In genomic region chr10:104080762-104081161, GRCh38 we compare ENCODE assay signal across 7 cellular contexts. TPM values are rescaled to one million over a fixed set of nuclear protein-coding genes. Genes with fewer than 3 reads are reported as not detected.
A peak's percentile ranks its signal among the peaks of the same experiment; 100 is the strongest.
DNase-seq lines count a peak whose midpoint lies in the region; TF ChIP-seq lines count a peak whose summit lies in the region.

No MANE protein-coding gene starts in this region.

- H3K36me3 ChIP-seq in GM06990 (ENCODE audit: control insufficient read depth, insufficient read depth, low read length) (no peaks in the 10 kb centered on the region), ascending aorta (no peaks in the 10 kb centered on the region)

- intact Hi-C loops in ascending aorta (cut with DNase I), result no loop called here

- DNase-seq in GM06990 (ENCODE audit: extremely low read depth, insufficient read length), result no peak
- peak; percentile 3 for DNase-seq in MV-4-11 (lab: John Stamatoyannopoulos, UW)
- peak; percentile 37 for DNase-seq in amniotic epithelial cell (ENCODE audit: low read depth)
- peak; percentile 11 for DNase-seq in medulla oblongata (ENCODE audit: extremely low spot score)
- no peak for DNase-seq in NCI-H1048 (lab: John Stamatoyannopoulos, UW)
- no peak for DNase-seq in dedifferentiated amniotic fluid mesenchymal stem cell (ENCODE audit: extremely low spot score)
- DNase-seq in ascending aorta (ENCODE audit: low spot score in 2 of 2), result no peak

- TF ChIP-seq CTCF in GM06990 (IDR thresholded peaks at IDR 0.05; ENCODE audit: insufficient read depth, low read length, poor library complexity, severe bottlenecking), result peak; percentile 55
- peak in 1 of 3 experiments; percentile 18 for TF ChIP-seq CTCF in ascending aorta (IDR thresholded peaks at IDR 0.05)

- H3K9me3 ChIP-seq in ascending aorta, result no peaks in the 10 kb centered on the region

- H3K27me3 ChIP-seq in GM06990 (replicated peaks; ENCODE audit: control insufficient read depth, insufficient read depth, low read length) (no peaks in the 10 kb centered on the region; the same call in 1 of the 2 replicates), ascending aorta (no peaks in the 10 kb centered on the region)

- no peaks in the 10 kb centered on the region for H3K4me1 ChIP-seq in ascending aorta

- H3K27ac ChIP-seq in ascending aorta, result no peak overlapping the region

- H3K4me3 ChIP-seq in GM06990 (replicated peaks; ENCODE audit: low read depth, low read length), result no peak overlapping the region
- H3K4me3 ChIP-seq in ascending aorta, result no peak overlapping the region

RNA-seq across cellular contexts. Expression of gene COL17A1, which starts 4.9 kb away (rescaled TPM):
- 0.64 TPM for total RNA-seq in ascending aorta

RNA-seq across cellular contexts. Expression of gene SFR1, which starts 41.2 kb away (rescaled TPM):
- total RNA-seq in ascending aorta, result 0.32 TPM

Comparison
In these comparisons a context has a peak if more than half of its experiments do, and no peak if none do; other contexts are left out.
1. DNase-seq: peak in MV-4-11 (single experiment), amniotic epithelial cell (single experiment) and medulla oblongata (single experiment); none in GM06990 (single experiment), NCI-H1048 (single experiment), dedifferentiated amniotic fluid mesenchymal stem cell (single experiment) and ascending aorta (0 of 2).